Comparison of ENCODE assay signal across 24 cellular contexts in genomic region chr3:160831411-160831810, GRCh38.
"Had no signal": no experiment of that assay in that cellular context is flagged by ENCODE, and none has a peak within 500 bp of the region (broad histone marks: within the 10 kb centered on the region; RNA-seq: fewer than 3 reads in every experiment).

No MANE protein-coding gene starts in this region.

- DNase-seq: activated CD4-positive, alpha-beta T cell treated with anti-CD3 and anti-CD28 coated beads for 4 hours; activated CD4-positive, alpha-beta T cell treated with anti-CD3 and anti-CD28 coated beads, Interleukin-2, amount 50 U/mL, for 48 hours; activated CD8-positive, alpha-beta memory T cell treated with anti-CD3 and anti-CD28 coated beads, Interleukin-2, amount 50 U/mL, for 48 hours; activated naive CD4-positive, alpha-beta T cell treated with Interleukin-2 at 50 U/mL for 16 hours; activated naive CD8-positive, alpha-beta T cell treated with anti-CD3 and anti-CD28 coated beads, Interleukin-2, amount 10 ng/mL, durations not matched to agents 7 days and 5 days; activated T-cell treated with anti-CD3 and anti-CD28 coated beads, Interleukin-2, amount 50 U/mL, for 4 hours; amniotic stem cell; endodermal cell; esophagus squamous epithelium; gastrocnemius medialis; heart left ventricle; left ventricle myocardium superior; mammary epithelial cell; naive thymus-derived CD8-positive, alpha-beta T cell; psoas muscle; spleen; stimulated activated CD4-positive, alpha-beta T cell treated with anti-CD3 and anti-CD28 coated beads, Interleukin-4, amount 100 ng/mL, for 1 hour; stimulated activated naive CD4-positive, alpha-beta T cell; testis had no signal

- H3K4me1 ChIP-seq: breast epithelium, spleen, testis, vagina had no signal

- H3K27me3 ChIP-seq: breast epithelium, esophagus squamous epithelium, gastrocnemius medialis, heart left ventricle, right atrium auricular region, spleen, testis, vagina had no signal

- H3K36me3 ChIP-seq: breast epithelium, esophagus squamous epithelium, gastrocnemius medialis, heart left ventricle, right atrium auricular region, spleen, vagina had no signal

- ATAC-seq: activated T-cell treated with anti-CD3 and anti-CD28 coated beads, Interleukin-2, amount 50 U/mL, for 4 hours; gastrocnemius medialis; heart left ventricle; naive thymus-derived CD8-positive, alpha-beta T cell; psoas muscle; WTC11 had no signal

- H3K9me3 ChIP-seq: breast epithelium, esophagus squamous epithelium, gastrocnemius medialis, psoas muscle, right atrium auricular region, testis, vagina had no signal

- H3K4me3 ChIP-seq: breast epithelium, coronary artery, esophagus squamous epithelium, gastrocnemius medialis, heart left ventricle, psoas muscle, right atrium auricular region, spleen, testis, vagina had no signal

- H3K27ac ChIP-seq: breast epithelium, coronary artery, esophagus squamous epithelium, gastrocnemius medialis, heart left ventricle, psoas muscle, spleen, testis, vagina had no signal
